Comparison of ENCODE assay signal across 8 cellular contexts in the genomic region with DNA sequence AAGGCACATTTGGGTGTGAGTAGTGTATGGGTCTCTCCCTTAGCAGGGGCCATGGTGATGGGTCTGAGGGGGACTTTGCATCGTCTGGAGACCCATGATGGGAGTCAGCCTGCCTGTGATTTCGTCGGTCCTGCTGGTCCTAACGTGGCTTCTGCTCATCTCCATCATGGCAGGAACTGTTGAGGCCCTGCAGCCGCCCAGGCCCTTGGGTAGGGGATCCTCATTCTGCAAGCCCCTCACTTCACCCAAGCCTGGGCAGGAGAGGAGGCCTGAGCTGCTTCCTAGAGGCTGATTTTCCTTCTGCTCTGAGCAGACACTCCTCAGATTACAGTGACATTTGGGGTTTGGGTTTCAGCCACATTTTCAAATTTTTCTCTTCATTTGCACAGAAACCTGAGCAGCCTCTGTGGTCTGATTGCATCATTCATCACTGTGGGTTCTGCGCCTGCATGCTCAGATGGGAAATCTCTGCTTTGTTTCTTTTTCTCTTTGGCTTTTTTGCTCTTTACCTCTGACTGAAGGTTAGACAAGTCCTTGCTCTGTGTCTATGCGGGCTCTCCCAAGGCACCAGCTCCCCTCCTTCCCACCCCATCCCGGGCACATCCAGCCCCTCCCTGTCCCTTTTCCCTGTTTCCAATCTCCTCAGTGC.
DNase-seq lines count a peak whose midpoint lies in the region; ATAC-seq and TF ChIP-seq lines count a peak whose summit lies in the region.

No MANE protein-coding gene starts in this region.

- peaks cover 17% of the 10 kb centered on the region for H3K4me1 Mint-ChIP-seq in activated naive CD8-positive, alpha-beta T cell treated with anti-CD3 and anti-CD28 coated beads, Interleukin-2, amount 10 ng/mL, durations not matched to agents 7 days and 5 days
- H3K4me1 Mint-ChIP-seq in effector memory CD8-positive, alpha-beta T cell (ENCODE audit: low read depth in 2 of 2) = no peaks in the 10 kb centered on the region

- H3K36me3 Mint-ChIP-seq in activated naive CD8-positive, alpha-beta T cell treated with anti-CD3 and anti-CD28 coated beads, Interleukin-2, amount 10 ng/mL, durations not matched to agents 7 days and 5 days = no peaks in the 10 kb centered on the region
- peaks cover 6% of the 10 kb centered on the region for H3K36me3 Mint-ChIP-seq in effector memory CD8-positive, alpha-beta T cell (ENCODE audit: insufficient read depth)

- peak overlapping the region; percentile 64 for H3K4me3 Mint-ChIP-seq in activated naive CD8-positive, alpha-beta T cell treated with anti-CD3 and anti-CD28 coated beads, Interleukin-2, amount 10 ng/mL, durations not matched to agents 7 days and 5 days
- H3K4me3 Mint-ChIP-seq in effector memory CD8-positive, alpha-beta T cell = no peak overlapping the region

- H3K9me3 Mint-ChIP-seq in activated naive CD8-positive, alpha-beta T cell treated with anti-CD3 and anti-CD28 coated beads, Interleukin-2, amount 10 ng/mL, durations not matched to agents 7 days and 5 days = no peaks in the 10 kb centered on the region
- H3K9me3 Mint-ChIP-seq in effector memory CD8-positive, alpha-beta T cell = no peaks in the 10 kb centered on the region

- ATAC-seq in GM21528 (IDR thresholded peaks at IDR 0.05; ENCODE audit: low FRiP score, unreplicated experiment) = peak; percentile 82
- peak; percentile 83 for ATAC-seq in activated naive CD8-positive, alpha-beta T cell treated with anti-CD3 and anti-CD28 coated beads, Interleukin-2, amount 10 ng/mL, durations not matched to agents 7 days and 5 days (ENCODE audit: low read depth)
- no peak for ATAC-seq in effector memory CD8-positive, alpha-beta T cell (replicated peaks)

- TF ChIP-seq CTCF in GM13976 (IDR thresholded peaks at IDR 0.05; ENCODE audit: borderline replicate concordance, control extremely low read depth, extremely low read depth, insufficient read depth, missing control alignments) = no peak

- POLR2A ChIA-PET in activated naive CD8-positive, alpha-beta T cell treated with anti-CD3 and anti-CD28 coated beads, Interleukin-2, amount 10 ng/mL, durations not matched to agents 7 days and 5 days (lab: Charles Lee) = no interaction called here

- H3K27ac Mint-ChIP-seq in activated naive CD8-positive, alpha-beta T cell treated with anti-CD3 and anti-CD28 coated beads, Interleukin-2, amount 10 ng/mL, durations not matched to agents 7 days and 5 days = peak overlapping the region; percentile 77
- no peak overlapping the region for H3K27ac Mint-ChIP-seq in effector memory CD8-positive, alpha-beta T cell

- peak; percentile 80 for DNase-seq in GM13976 (ENCODE audit: low spot score)
- DNase-seq in HS-27A (ENCODE audit: low read depth) = peak; percentile 87
- peak; percentile 46 for DNase-seq in activated naive CD8-positive, alpha-beta T cell treated with anti-CD3 and anti-CD28 coated beads, Interleukin-2, amount 10 ng/mL, durations not matched to agents 7 days and 5 days
- peak; percentile 2 for DNase-seq in renal cortical epithelial cell (ENCODE audit: low read depth)
- no peak for DNase-seq in NCI-H2081 (lab: John Stamatoyannopoulos, UW)
- DNase-seq in DMS114 treated with DMSO at 0.1 percent for 48 hours (lab: John Stamatoyannopoulos, UW; ENCODE audit: unreplicated experiment) = no peak
- DNase-seq in effector memory CD8-positive, alpha-beta T cell = no peak

- in situ Hi-C loops in GM13976 (cut with MboI; ENCODE audit: low sequenced_read_pairs, unreplicated experiment) = no loop called here

- peaks cover 41% of the 10 kb centered on the region for H3K27me3 Mint-ChIP-seq in activated naive CD8-positive, alpha-beta T cell treated with anti-CD3 and anti-CD28 coated beads, Interleukin-2, amount 10 ng/mL, durations not matched to agents 7 days and 5 days
- H3K27me3 Mint-ChIP-seq in effector memory CD8-positive, alpha-beta T cell = peaks cover 7 to 36% of the 10 kb centered on the region in 2 donors

Comparison
In these comparisons a context has a peak if more than half of its experiments do, and no peak if none do; other contexts are left out.
1. DNase-seq: peak in GM13976 (single experiment), HS-27A (single experiment), activated naive CD8-positive, alpha-beta T cell treated with anti-CD3 and anti-CD28 coated beads, Interleukin-2, amount 10 ng/mL, durations not matched to agents 7 days and 5 days (single experiment) and renal cortical epithelial cell (single experiment); none in NCI-H2081 (0 of 2), DMS114 treated with DMSO at 0.1 percent for 48 hours (single experiment) and effector memory CD8-positive, alpha-beta T cell (0 of 3).